2 cellular contexts compared by ENCODE assay signal in genomic region chr2:135791418-135792190, GRCh38.
TF ChIP-seq lines count a peak whose summit lies in the region.

No MANE protein-coding gene starts in this region.

TF ChIP-seq in A549, 52 proteins besides CTCF, POLR2A, EP300 and RAD21:
- TF ChIP-seq HOXB5 (CRISPR knock-in tag; IDR thresholded peaks at IDR 0.05) (no peak), NR3C1 (IDR thresholded peaks at IDR 0.05) (no peak), MAFK (IDR thresholded peaks at IDR 0.05; ENCODE audit: partially characterized antibody) (peak; percentile 67)

TF ChIP-seq in GM12878, 131 proteins besides CTCF, POLR2A, EP300 and RAD21 (continued from another document):
- no peak for TF ChIP-seq CREB1 (IDR thresholded peaks at IDR 0.05; ENCODE audit: low read depth)
- no peak for TF ChIP-seq SIN3A (IDR thresholded peaks at IDR 0.05; ENCODE audit: low read depth, low read length)
- TF ChIP-seq RELA (IDR thresholded peaks at IDR 0.05; ENCODE audit: borderline replicate concordance, partially characterized antibody), result no peak
- no peak for TF ChIP-seq PKNOX1 (IDR thresholded peaks at IDR 0.05)
- no peak for TF ChIP-seq RB1 (IDR thresholded peaks at IDR 0.05; ENCODE audit: borderline replicate concordance)
- TF ChIP-seq GATAD2B (conservative IDR thresholded peaks at IDR 0.05; ENCODE audit: low read depth), result no peak
- TF ChIP-seq HDAC2 (IDR thresholded peaks at IDR 0.05), result no peak
TF ChIP-seq in GM12878: peak in this region for 0.
